Comparison of ENCODE assay signal across 8 cellular contexts in the genomic region with DNA sequence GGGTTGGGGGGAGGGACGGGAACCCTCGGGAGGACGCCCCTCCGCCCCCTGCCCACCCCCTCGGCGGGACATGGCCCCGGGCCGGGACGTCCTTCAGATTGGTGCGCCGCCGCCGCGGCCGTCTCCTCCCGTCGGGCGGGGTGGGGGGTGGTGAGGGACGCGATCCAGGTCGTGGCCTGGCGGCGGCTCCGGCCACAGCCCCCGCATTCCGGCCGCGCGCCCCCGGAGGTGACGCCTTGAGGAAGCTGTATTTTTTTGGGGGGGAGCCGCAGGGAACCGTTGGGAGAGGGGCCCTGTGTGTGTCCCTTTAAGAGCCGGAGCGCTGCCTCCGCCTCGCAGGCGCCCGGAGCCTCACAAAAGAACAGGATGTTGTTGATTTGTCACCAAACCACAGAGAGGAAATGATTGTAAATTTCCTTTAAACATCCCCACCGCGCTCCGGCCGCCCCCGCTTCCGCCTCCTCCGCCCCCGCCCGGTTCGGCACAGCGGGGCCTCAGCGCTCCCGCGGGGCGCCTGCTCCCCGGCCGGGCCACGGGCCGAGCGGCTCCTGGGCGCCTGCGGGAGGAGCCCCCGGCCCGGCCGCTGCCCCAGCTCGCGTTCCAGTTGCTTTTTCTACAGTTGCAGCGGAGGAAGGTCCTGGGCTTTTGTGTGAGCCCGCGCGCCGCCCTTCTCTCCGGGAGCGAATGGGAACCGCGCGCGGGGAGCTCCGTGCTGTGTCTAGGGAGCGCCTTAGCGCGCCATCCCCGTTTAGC. TPM values are rescaled to one million over a fixed set of nuclear protein-coding genes. Genes with fewer than 3 reads are reported as not detected.
DNase-seq lines count a peak whose midpoint lies in the region; ATAC-seq and TF ChIP-seq lines count a peak whose summit lies in the region.

No MANE protein-coding gene starts in this region.

- peaks cover 33% of the 10 kb centered on the region for H3K4me1 Mint-ChIP-seq in endothelial cell (ENCODE audit: unreplicated experiment)

- peak overlapping the region; percentile 82 for H3K4me3 Mint-ChIP-seq in endothelial cell (ENCODE audit: unreplicated experiment)

- peaks cover 3% of the 10 kb centered on the region for H3K36me3 ChIP-seq in mesodermal cell (ENCODE audit: control insufficient read depth, insufficient read depth, low read length)

- H3K4me1 ChIP-seq in mesodermal cell (ENCODE audit: control insufficient read depth, insufficient read depth, low read length, poor library complexity, severe bottlenecking), result peaks cover 60% of the 10 kb centered on the region

- H3K9me3 ChIP-seq in mesodermal cell (ENCODE audit: control insufficient read depth, low read length), result peaks cover 6% of the 10 kb centered on the region

- ATAC-seq in GM19324 (IDR thresholded peaks at IDR 0.05; ENCODE audit: low FRiP score, unreplicated experiment) (peak; percentile 94), HG03457 (IDR thresholded peaks at IDR 0.05; ENCODE audit: unreplicated experiment) (peak; percentile 82)

- peak; percentile 94 for DNase-seq in CD1c-positive myeloid dendritic cell (ENCODE audit: extremely low spot score)
- DNase-seq in NOMO-1 treated with DMSO at 0.1 percent for 48 hours (lab: John Stamatoyannopoulos, UW; ENCODE audit: unreplicated experiment), result peak; percentile 89
- DNase-seq in activated CD8-positive, alpha-beta memory T cell treated with anti-CD3 and anti-CD28 coated beads, Interleukin-2, amount 50 U/mL, for 1 hour (ENCODE audit: extremely low read depth), result peak; percentile 60
- peak; percentile 79 for DNase-seq in endothelial cell (ENCODE audit: low spot score)
- DNase-seq in stimulated activated CD8-positive, alpha-beta memory T cell treated with anti-CD3 and anti-CD28 coated beads, Interleukin-15, amount 100 ng/mL, for 1 hour (ENCODE audit: low read depth), result peak; percentile 70

- H3K4me3 ChIP-seq in mesodermal cell (ENCODE audit: extremely low read depth, insufficient read depth, low read length, poor library complexity, severe bottlenecking), result peak overlapping the region; percentile 31

- H3K27ac ChIP-seq in mesodermal cell (ENCODE audit: low read depth, low read length, severe bottlenecking), result peak overlapping the region; percentile 98

- no peaks in the 10 kb centered on the region for H3K9me3 Mint-ChIP-seq in endothelial cell (ENCODE audit: unreplicated experiment)

- WGBS in mesodermal cell (ENCODE audit: insufficient coverage in 2 of 2), 2 experiments, result 0% methylated on average over 35 to 45 of the region's 82 CpGs

- H3K36me3 Mint-ChIP-seq in endothelial cell (ENCODE audit: low read depth, unreplicated experiment), result no peaks in the 10 kb centered on the region

- no peak for TF ChIP-seq CTCF in endothelial cell (IDR thresholded peaks at IDR 0.05; ENCODE audit: unreplicated experiment)

- H3K27ac Mint-ChIP-seq in endothelial cell (ENCODE audit: unreplicated experiment), result peak overlapping the region; percentile 87

- peaks cover 3% of the 10 kb centered on the region for H3K27me3 Mint-ChIP-seq in endothelial cell (ENCODE audit: unreplicated experiment)

RNA-seq across cellular contexts. Expression of a gene that starts 32.1 kb away (rescaled TPM):
- total RNA-seq in endothelial cell (ENCODE audit: unreplicated experiment), result 74.2 TPM
- polyA plus RNA-seq in mesodermal cell (2013, experiment 1 of 2), result 147 TPM
- 117 TPM for polyA plus RNA-seq in mesodermal cell (2013, experiment 2 of 2)

Comparison
In these comparisons a context has a peak if more than half of its experiments do, and no peak if none do; other contexts are left out.
1. Peak in every context shown above with its lines: DNase-seq, ATAC-seq, H3K4me3 ChIP-seq and H3K27ac ChIP-seq.